In genomic region chr18:36377626-36378025, GRCh38 we compare ENCODE assay signal across 21 cellular contexts.
"Had no signal": no experiment of that assay in that cellular context is flagged by ENCODE, and none has a peak within 500 bp of the region (broad histone marks: within the 10 kb centered on the region; RNA-seq: fewer than 3 reads in every experiment).

No MANE protein-coding gene starts in this region.

- H3K9me3 ChIP-seq: left lung, pancreas, psoas muscle, transverse colon had no signal

- H3K4me3 ChIP-seq: hepatocyte, left lung, pancreas, psoas muscle, transverse colon had no signal

- DNase-seq: activated CD4-positive, alpha-beta T cell treated with anti-CD3 and anti-CD28 coated beads for 1 hour; activated CD4-positive, alpha-beta T cell treated with anti-CD3 and anti-CD28 coated beads, Interleukin-2, amount 50 U/mL, for 1 hour; activated CD8-positive, alpha-beta T cell treated with anti-CD3 and anti-CD28 coated beads, Interleukin-2, amount 10 ng/mL, durations not matched to agents 7 days and 5 days; activated gamma-delta T cell; activated naive CD4-positive, alpha-beta T cell treated with anti-CD3 and anti-CD28 coated beads, Interleukin-2, amount 50 U/mL, for 16 hours; activated naive CD8-positive, alpha-beta T cell treated with anti-CD3 and anti-CD28 coated beads, Interleukin-2, amount 50 U/mL, for 24 hours; anterior cingulate cortex; brain microvascular endothelial cell; effector memory CD4-positive, alpha-beta T cell; foreskin keratinocyte; kidney glomerular epithelial cell; left lung; natural killer cell; pancreas; psoas muscle; right cardiac atrium; stimulated activated CD4-positive, alpha-beta T cell treated with anti-CD3 and anti-CD28 coated beads, Interleukin-12 subunit alpha, Interleukin-12 subunit beta, amount 100 ng/mL, for 4 hours; stimulated activated CD4-positive, alpha-beta T cell treated with anti-CD3 and anti-CD28 coated beads, Interleukin-4, amount 100 ng/mL, for 4 hours; T-helper 1 cell; transverse colon had no signal

- H3K27ac ChIP-seq: brain microvascular endothelial cell, foreskin keratinocyte, hepatocyte, left lung, pancreas, psoas muscle, transverse colon had no signal

- H2AFZ ChIP-seq: hepatocyte had no signal

- H3K36me3 ChIP-seq: brain microvascular endothelial cell, left lung, pancreas, transverse colon had no signal

- H3K4me2 ChIP-seq: hepatocyte had no signal

- H3K27me3 ChIP-seq: brain microvascular endothelial cell, foreskin keratinocyte, hepatocyte, pancreas, transverse colon had no signal

- ATAC-seq: activated CD8-positive, alpha-beta T cell treated with anti-CD3 and anti-CD28 coated beads, Interleukin-2, amount 10 ng/mL, durations not matched to agents 7 days and 5 days; activated naive CD8-positive, alpha-beta T cell treated with anti-CD3 and anti-CD28 coated beads, Interleukin-2, amount 50 U/mL, for 24 hours; foreskin keratinocyte; left lung; natural killer cell; pancreas; right cardiac atrium had no signal

- H3K4me1 ChIP-seq: foreskin keratinocyte, left lung, pancreas, transverse colon had no signal
